In genomic region chr2:44188696-44189095, GRCh38 we compare ENCODE assay signal across 16 cellular contexts.
"Had no signal": no experiment of that assay in that cellular context is flagged by ENCODE, and none has a peak within 500 bp of the region (broad histone marks: within the 10 kb centered on the region; RNA-seq: fewer than 3 reads in every experiment).

No MANE protein-coding gene starts in this region.

- H3K4me3 Mint-ChIP-seq: activated T-cell treated with anti-CD3 and anti-CD28 coated beads, Interleukin-2, amount 50 U/mL, for 4 hours; brain; nephron progenitor cell; stimulated activated naive CD8-positive, alpha-beta T cell treated with anti-CD3 and anti-CD28 coated beads, Interleukin-15, Interleukin-2, amounts not matched to agents 100 ng/mL and 50 ng/mL, for 24 hours had no signal

- H3K4me3 ChIP-seq: lung, mucosa of descending colon, ovary, sigmoid colon, thoracic aorta had no signal

- ATAC-seq: activated T-cell treated with anti-CD3 and anti-CD28 coated beads, Interleukin-2, amount 50 U/mL, for 4 hours; left cardiac atrium; mucosa of descending colon had no signal

- H3K27me3 Mint-ChIP-seq: brain; stimulated activated naive CD8-positive, alpha-beta T cell treated with anti-CD3 and anti-CD28 coated beads, Interleukin-15, Interleukin-2, amounts not matched to agents 100 ng/mL and 50 ng/mL, for 24 hours had no signal

- H3K27me3 ChIP-seq: ovary, sigmoid colon had no signal

- H3K36me3 ChIP-seq: ovary, sigmoid colon, thoracic aorta had no signal

- H3K27ac ChIP-seq: ovary, sigmoid colon, thoracic aorta had no signal

- H3K9me3 Mint-ChIP-seq: activated T-cell treated with anti-CD3 and anti-CD28 coated beads, Interleukin-2, amount 50 U/mL, for 4 hours; brain; stimulated activated naive CD8-positive, alpha-beta T cell treated with anti-CD3 and anti-CD28 coated beads, Interleukin-15, Interleukin-2, amounts not matched to agents 100 ng/mL and 50 ng/mL, for 24 hours had no signal

- DNase-seq: activated CD4-positive, alpha-beta T cell treated with anti-CD3 and anti-CD28 coated beads, Interleukin-2, amount 50 U/mL, for 4 hours; activated CD4-positive, CD25-positive, alpha-beta regulatory T cell treated with anti-CD3 and anti-CD28 coated beads, Interleukin-2, amount 50 U/mL, for 72 hours; activated gamma-delta T cell treated with Interleukin-2 at 50 U/mL for 16 hours; activated T-cell treated with anti-CD3 and anti-CD28 coated beads, Interleukin-2, amount 50 U/mL, for 4 hours; amniotic stem cell; dermis blood vessel endothelial cell; left cardiac atrium; mucosa of descending colon; nephron progenitor cell; ovary; sigmoid colon; stimulated activated CD4-positive, alpha-beta T cell treated with anti-CD3 and anti-CD28 coated beads, Interleukin-2, amount 100 ng/mL, for 24 hours had no signal

- H3K9me3 ChIP-seq: mucosa of descending colon, ovary, sigmoid colon, thoracic aorta had no signal

- H3K27ac Mint-ChIP-seq: brain; nephron progenitor cell; stimulated activated naive CD8-positive, alpha-beta T cell treated with anti-CD3 and anti-CD28 coated beads, Interleukin-15, Interleukin-2, amounts not matched to agents 100 ng/mL and 50 ng/mL, for 24 hours had no signal
